ENCODE assay signal across 8 cellular contexts in the genomic region with DNA sequence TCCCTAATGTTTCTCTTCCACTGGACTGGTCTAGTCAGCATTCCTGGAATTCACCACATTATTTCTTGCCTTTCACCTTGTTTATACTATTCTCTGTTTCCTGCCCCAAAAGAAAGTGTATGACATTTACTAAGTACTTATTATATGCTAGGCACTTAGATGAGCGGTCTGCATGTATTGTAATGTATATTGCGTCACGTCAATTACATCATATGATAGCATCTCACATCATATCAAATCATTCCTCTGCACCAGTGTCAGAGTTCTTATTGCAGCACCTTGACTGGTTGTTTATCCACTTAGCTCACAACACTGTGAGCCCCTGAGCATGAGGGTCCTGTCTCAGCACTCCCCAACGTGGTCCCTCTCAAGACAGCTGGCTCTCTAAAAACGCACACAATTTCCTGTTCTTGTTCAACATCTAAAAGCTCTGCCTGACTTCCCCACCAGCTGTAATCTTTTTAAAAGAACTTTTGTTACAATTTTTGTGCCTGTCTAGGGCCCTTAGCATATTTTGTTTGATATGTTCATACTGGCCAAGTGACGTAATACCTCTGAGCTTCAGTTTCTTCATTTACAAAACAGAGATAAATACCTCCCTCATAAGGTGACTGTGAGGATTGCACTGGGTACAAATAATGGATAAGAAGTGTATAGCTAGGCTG. TPM values are rescaled to one million over a fixed set of nuclear protein-coding genes. Genes with fewer than 3 reads are reported as not detected.
DNase-seq lines count a peak whose midpoint lies in the region; ATAC-seq and TF ChIP-seq lines count a peak whose summit lies in the region.

No MANE protein-coding gene starts in this region.

- H3K36me3 Mint-ChIP-seq in T-helper 2 cell treated with Interferon-gamma antibody and Interleukin-4, amounts not matched to agents 5 μg/mL and 100 μg/mL, for 36 hours (ENCODE audit: low read depth): no peaks in the 10 kb centered on the region

- H3K4me1 ChIP-seq in testis: peaks cover 12% of the 10 kb centered on the region
- H3K4me1 ChIP-seq in sigmoid colon: peaks cover 0 to 7% (median 2%) of the 10 kb centered on the region in 4 donors

- H3K9me3 ChIP-seq in testis (no peaks in the 10 kb centered on the region), sigmoid colon (no peaks in the 10 kb centered on the region)

- intact Hi-C loops in left cardiac atrium (cut with DNase I): loop anchor here in 1 of 2 donors (5.0 kb wide), 1 partner anchor 76 kb away; no protein-coding TSS in a partner anchor
- intact Hi-C loops in testis (cut with DNase I; ENCODE audit: low total_unique reads): loop anchor here (5.0 kb wide), 1 partner anchor 76 kb away; no protein-coding TSS in a partner anchor
- intact Hi-C loops in sigmoid colon (cut with DNase I): loop anchor here (10.0 kb wide), 1 partner anchor 78 kb away; no protein-coding TSS in a partner anchor

- no peak for TF ChIP-seq POLR2A in testis (IDR thresholded peaks at IDR 0.05)
- TF ChIP-seq POLR2A in sigmoid colon (IDR thresholded peaks at IDR 0.05): no peak

- peak overlapping the region; percentile 6 for H3K4me3 Mint-ChIP-seq in T-helper 2 cell treated with Interferon-gamma antibody and Interleukin-4, amounts not matched to agents 5 μg/mL and 100 μg/mL, for 36 hours

- peak overlapping the region; percentile 58 for H3K27ac Mint-ChIP-seq in T-helper 2 cell treated with Interferon-gamma antibody and Interleukin-4, amounts not matched to agents 5 μg/mL and 100 μg/mL, for 36 hours

- no peak for TF ChIP-seq EP300 in sigmoid colon (IDR thresholded peaks at IDR 0.05)

- peak; percentile 30 for ATAC-seq in HG03196 (IDR thresholded peaks at IDR 0.05; ENCODE audit: unreplicated experiment)
- ATAC-seq in left cardiac atrium: peak; percentile 46 to 52

- DNase-seq in T-helper 2 cell treated with Interferon-gamma antibody and Interleukin-4, amounts not matched to agents 5 μg/mL and 100 μg/mL, for 36 hours (ENCODE audit: low spot score): no peak
- DNase-seq in left cardiac atrium (no peak), testis (no peak), sigmoid colon (no peak), NCI-H2196 (lab: John Stamatoyannopoulos, UW; ENCODE audit: unreplicated experiment) (no peak)
- no peak for DNase-seq in activated effector memory CD4-positive, alpha-beta T cell treated with Interleukin-2 at 50 U/mL for 16 hours

- H3K36me3 ChIP-seq in testis (ENCODE audit: low read depth, missing control alignments): no peaks in the 10 kb centered on the region
- no peaks in the 10 kb centered on the region for H3K36me3 ChIP-seq in sigmoid colon

- H3K27ac ChIP-seq in testis (no peak overlapping the region), sigmoid colon (peak overlapping the region in 2 of 4 donors; percentile 10 to 20)

- H3K4me1 Mint-ChIP-seq in T-helper 2 cell treated with Interferon-gamma antibody and Interleukin-4, amounts not matched to agents 5 μg/mL and 100 μg/mL, for 36 hours (ENCODE audit: low read depth): peaks cover 22% of the 10 kb centered on the region

- no peak overlapping the region for H3K4me3 ChIP-seq in testis
- no peak overlapping the region for H3K4me3 ChIP-seq in sigmoid colon

- 62 to 72% methylated on average over 6 of the region's 6 CpGs for WGBS in testis, 2 donors
- 62 to 74% methylated on average over 6 of the region's 6 CpGs for WGBS in sigmoid colon, 2 donors

- TF ChIP-seq CTCF in GM12874 (IDR thresholded peaks at IDR 0.05; ENCODE audit: insufficient read depth, low read depth, low read length) (peak; percentile 35; the same call in 1 of the 2 replicates), testis (IDR thresholded peaks at IDR 0.05) (peak; percentile 11 to 44 (median 16)), sigmoid colon (IDR thresholded peaks at IDR 0.05) (peak in 1 of 4 experiments; percentile 21)

- H3K27me3 ChIP-seq in testis (no peaks in the 10 kb centered on the region), sigmoid colon (no peaks in the 10 kb centered on the region)

- H3K9me3 Mint-ChIP-seq in T-helper 2 cell treated with Interferon-gamma antibody and Interleukin-4, amounts not matched to agents 5 μg/mL and 100 μg/mL, for 36 hours: no peaks in the 10 kb centered on the region

- H3K27me3 Mint-ChIP-seq in T-helper 2 cell treated with Interferon-gamma antibody and Interleukin-4, amounts not matched to agents 5 μg/mL and 100 μg/mL, for 36 hours (ENCODE audit: low read depth): peaks cover 9% of the 10 kb centered on the region

RNA-seq across cellular contexts. Expression of a gene that starts 58.8 kb away (rescaled TPM):
- total RNA-seq in left cardiac atrium: 10 to 100 TPM; 33.5 to 44.0 TPM
- 1 to 10 TPM; 5.2 to 5.6 TPM for total RNA-seq in testis
- 6.2 TPM for polyA plus RNA-seq in testis (ENCODE audit: insufficient read depth, low read depth, low replicate concordance)
- total RNA-seq in sigmoid colon: 10 to 100 TPM; 11.0 to 18.0 (median 12.0) TPM
- polyA plus RNA-seq in sigmoid colon: 1 to 10 TPM; 3.5 to 5.4 (median 5.2) TPM
